8 cellular contexts compared by ENCODE assay signal in genomic region chr12:109476807-109477184, GRCh38. TPM values are rescaled to one million over a fixed set of nuclear protein-coding genes. Genes with fewer than 3 reads are reported as not detected.
DNase-seq lines count a peak whose midpoint lies in the region; ATAC-seq, FAIRE-seq and TF ChIP-seq lines count a peak whose summit lies in the region.

No MANE protein-coding gene starts in this region.

- intact Hi-C loops in CD4-positive, alpha-beta T cell (cut with DNase I, micrococcal nuclease), result loop anchor here in 1 of 2 experiments (1.0 to 10.0 kb wide), 11 partner anchors 98 to 1789 kb away; partner anchors contain the start of genes ARPC3, C12orf76, FAM222A and FICD
- intact Hi-C loops in naive thymus-derived CD4-positive, alpha-beta T cell (cut with micrococcal nuclease), result loop anchor here (1.0 to 5.0 kb wide), 9 partner anchors 44 to 1714 kb away; partner anchors contain the start of genes FAM222A (in 2 of the 2), MMAB (in 2 of the 2), MVK (in 2 of the 2) and C12orf76 (in 1 of the 2)

- TF ChIP-seq POLR2A in GM12892 (IDR thresholded peaks at IDR 0.05; ENCODE audit: low read depth, low read length), result no peak

- ATAC-seq in CD4-positive, alpha-beta T cell (ENCODE audit: poor library complexity), result peak; percentile 8
- no peak for ATAC-seq in naive thymus-derived CD4-positive, alpha-beta T cell

- H3K4me1 Mint-ChIP-seq in CD4-positive, alpha-beta T cell (ENCODE audit: low read depth), result peaks cover 50% of the 10 kb centered on the region
- H3K4me1 Mint-ChIP-seq in IgD-negative memory B cell, result peaks cover 26 to 43% (median 28%) of the 10 kb centered on the region in 3 donors
- H3K4me1 Mint-ChIP-seq in naive thymus-derived CD4-positive, alpha-beta T cell, result peaks cover 24 to 60% (median 46%) of the 10 kb centered on the region in 7 donors

- peak overlapping the region; percentile 93 for H3K4me3 ChIP-seq in coronary artery
- peak overlapping the region; percentile 93 for H3K4me3 ChIP-seq in naive thymus-derived CD4-positive, alpha-beta T cell (ENCODE audit: low read length)

- H3K9me3 Mint-ChIP-seq in CD4-positive, alpha-beta T cell, result no peaks in the 10 kb centered on the region
- H3K9me3 Mint-ChIP-seq in IgD-negative memory B cell, result no peaks in the 10 kb centered on the region
- no peaks in the 10 kb centered on the region for H3K9me3 Mint-ChIP-seq in naive thymus-derived CD4-positive, alpha-beta T cell

- no peak for DNase-seq in CD4-positive, alpha-beta T cell
- no peak for DNase-seq in coronary artery (ENCODE audit: low spot score)
- DNase-seq in naive thymus-derived CD4-positive, alpha-beta T cell, result peak in 1 of 9 donors; percentile 2
- no peak for DNase-seq in GM12892 (ENCODE audit: insufficient read length)
- DNase-seq in effector CD4-positive, alpha-beta T cell, result no peak
- no peak for DNase-seq in midbrain (lab: John Stamatoyannopoulos, UW)
- no peak for DNase-seq in HCEC 1CT

- POLR2A ChIA-PET in CD4-positive, alpha-beta T cell (lab: Charles Lee), result interaction anchor here (0.7 to 2.7 kb wide), 10 partner anchors 9 to 804 kb away, joined by 3 to 21 read pairs (median 4); partner anchors contain the start of genes ATP2A2, MMAB, MVK and USP30
- POLR2A ChIA-PET in naive thymus-derived CD4-positive, alpha-beta T cell (lab: Charles Lee), result interaction anchor here (0.8 to 2.2 kb wide), 3 partner anchors 13 to 97 kb away, joined by 3 to 9 read pairs (median 3); partner anchors contain the start of genes MMAB and MVK

- peak overlapping the region; percentile 98 for H3K4me3 Mint-ChIP-seq in CD4-positive, alpha-beta T cell
- peak overlapping the region; percentile 96 to 100 (median 98) for H3K4me3 Mint-ChIP-seq in IgD-negative memory B cell
- H3K4me3 Mint-ChIP-seq in naive thymus-derived CD4-positive, alpha-beta T cell, result peak overlapping the region; percentile 89 to 99 (median 96)

- H3K4me1 ChIP-seq in naive thymus-derived CD4-positive, alpha-beta T cell (ENCODE audit: control insufficient read depth in 2 of 2, insufficient read depth in 2 of 2, low read length in 2 of 2), result peaks cover 21 to 26% of the 10 kb centered on the region in 2 donors

- no peak for FAIRE-seq in GM12892 (lab: Jason Lieb, UNC)

- H3K36me3 ChIP-seq in naive thymus-derived CD4-positive, alpha-beta T cell (ENCODE audit: control insufficient read depth in 2 of 3, insufficient read depth in 3 of 3, low read length in 3 of 3), result peaks cover 0 to 15% (median 0%) of the 10 kb centered on the region in 3 experiments

- H3K27ac Mint-ChIP-seq in CD4-positive, alpha-beta T cell, result peak overlapping the region; percentile 92
- peak overlapping the region; percentile 94 to 99 (median 99) for H3K27ac Mint-ChIP-seq in IgD-negative memory B cell
- peak overlapping the region; percentile 96 to 99 (median 98) for H3K27ac Mint-ChIP-seq in naive thymus-derived CD4-positive, alpha-beta T cell

- peak overlapping the region; percentile 87 for H3K27ac ChIP-seq in CD4-positive, alpha-beta T cell (ENCODE audit: low read depth, low read length)
- peak overlapping the region; percentile 94 to 95 for H3K27ac ChIP-seq in coronary artery
- peak overlapping the region; percentile 90 for H3K27ac ChIP-seq in naive thymus-derived CD4-positive, alpha-beta T cell (ENCODE audit: low read depth, low read length)

- no peak for TF ChIP-seq CTCF in CD4-positive, alpha-beta T cell (IDR thresholded peaks at IDR 0.05)
- no peak for TF ChIP-seq CTCF in coronary artery (IDR thresholded peaks at IDR 0.05)

- CTCF ChIA-PET in CD4-positive, alpha-beta T cell (lab: Charles Lee), result no interaction called here
- CTCF ChIA-PET in naive thymus-derived CD4-positive, alpha-beta T cell (lab: Charles Lee), result interaction anchor here (1.0 kb wide), 1 partner anchor 49 kb away, joined by 3 read pairs; no protein-coding TSS in a partner anchor

- no peaks in the 10 kb centered on the region for H3K27me3 Mint-ChIP-seq in CD4-positive, alpha-beta T cell
- no peaks in the 10 kb centered on the region for H3K27me3 Mint-ChIP-seq in IgD-negative memory B cell
- H3K27me3 Mint-ChIP-seq in naive thymus-derived CD4-positive, alpha-beta T cell, result no peaks in the 10 kb centered on the region

- no peaks in the 10 kb centered on the region for H3K27me3 ChIP-seq in CD4-positive, alpha-beta T cell (ENCODE audit: control insufficient read depth, insufficient read depth, low read length)
- H3K27me3 ChIP-seq in naive thymus-derived CD4-positive, alpha-beta T cell (ENCODE audit: control insufficient read depth in 2 of 2, insufficient read depth in 2 of 2, low read length in 2 of 2), result no peaks in the 10 kb centered on the region

- no peaks in the 10 kb centered on the region for H3K9me3 ChIP-seq in CD4-positive, alpha-beta T cell (ENCODE audit: control insufficient read depth, low read length)
- no peaks in the 10 kb centered on the region for H3K9me3 ChIP-seq in naive thymus-derived CD4-positive, alpha-beta T cell (ENCODE audit: control insufficient read depth in 2 of 3, low read length in 3 of 3)

- H3K36me3 Mint-ChIP-seq in CD4-positive, alpha-beta T cell (ENCODE audit: low read depth), result peaks cover 18% of the 10 kb centered on the region
- H3K36me3 Mint-ChIP-seq in IgD-negative memory B cell, result no peaks in the 10 kb centered on the region
- H3K36me3 Mint-ChIP-seq in naive thymus-derived CD4-positive, alpha-beta T cell, result no peaks in the 10 kb centered on the region

RNA-seq across cellular contexts. Expression of gene KCTD10, which starts 0.3 kb away (rescaled TPM):
- 10 to 100 TPM; 24.2 to 26.1 TPM for total RNA-seq in CD4-positive, alpha-beta T cell
- polyA plus RNA-seq in IgD-negative memory B cell, result 18.3 TPM
- 10 to 100 TPM; 28.6 to 41.1 (median 29.1) TPM for total RNA-seq in naive thymus-derived CD4-positive, alpha-beta T cell
- polyA plus RNA-seq in naive thymus-derived CD4-positive, alpha-beta T cell, result 10 to 100 TPM; 15.4 to 22.5 TPM
- 15.9 TPM for polyA plus RNA-seq in GM12892 (2012; ENCODE audit: missing spikeins)

RNA-seq across cellular contexts. Expression of gene UBE3B, which starts 0.6 kb away (rescaled TPM):
- 10 to 100 TPM; 17.2 to 19.9 TPM for total RNA-seq in CD4-positive, alpha-beta T cell
- 23.3 TPM for polyA plus RNA-seq in IgD-negative memory B cell
- total RNA-seq in naive thymus-derived CD4-positive, alpha-beta T cell, result 10 to 100 TPM; 28.7 to 62.8 (median 35.6) TPM
- polyA plus RNA-seq in naive thymus-derived CD4-positive, alpha-beta T cell, result 10 to 100 TPM; 20.2 to 25.1 TPM
- polyA plus RNA-seq in GM12892 (2012; ENCODE audit: missing spikeins), result 16.9 TPM
